Comparison of ENCODE assay signal across 1 cellular context in genomic region chr2:218732761-218733158, GRCh38.
TF ChIP-seq lines count a peak whose summit lies in the region.

No MANE protein-coding gene starts in this region.

TF ChIP-seq in SK-N-SH treated with all-trans-retinoic acid at 6 μM for 48 hours, 23 proteins besides CTCF, POLR2A, EP300 and RAD21 (continued from another document):
- TF ChIP-seq POU6F1 (CRISPR knock-in tag; IDR thresholded peaks at IDR 0.05; ENCODE audit: borderline replicate concordance, low read depth): no peak
- no peak for TF ChIP-seq ZNF70 (CRISPR knock-in tag; IDR thresholded peaks at IDR 0.05)
- TF ChIP-seq TOX (CRISPR knock-in tag; IDR thresholded peaks at IDR 0.05; ENCODE audit: borderline replicate concordance): no peak
- TF ChIP-seq ISL1 (CRISPR knock-in tag; IDR thresholded peaks at IDR 0.05): no peak
- TF ChIP-seq TCF4 (CRISPR knock-in tag; IDR thresholded peaks at IDR 0.05; ENCODE audit: borderline replicate concordance): no peak
- no peak for TF ChIP-seq OSR1 (CRISPR knock-in tag; IDR thresholded peaks at IDR 0.05)
- no peak for TF ChIP-seq ZNF565 (CRISPR knock-in tag; conservative IDR thresholded peaks at IDR 0.05; ENCODE audit: low read depth)
